ENCODE assay signal across 2 cellular contexts in the genomic region with DNA sequence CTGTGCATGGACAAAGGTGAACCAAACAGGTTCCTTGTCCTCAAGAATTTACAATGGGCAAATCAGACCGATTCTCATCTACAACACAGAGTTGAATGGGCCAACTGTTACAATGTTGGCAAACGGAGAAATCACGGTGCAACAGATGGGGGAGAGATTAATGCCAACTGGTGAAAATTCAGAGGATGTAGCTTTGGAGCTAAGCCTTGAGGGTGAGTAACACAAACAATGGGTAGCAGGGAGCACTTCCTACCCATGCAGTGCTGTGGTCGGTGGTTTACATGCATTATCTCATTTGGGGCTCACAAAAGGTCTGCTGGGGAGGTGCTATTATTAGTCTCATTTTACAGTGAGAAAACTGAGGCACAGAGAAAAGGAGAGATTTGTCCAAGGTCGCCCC.
TF ChIP-seq lines count a peak whose summit lies in the region.

No MANE protein-coding gene starts in this region.

TF ChIP-seq in HCT116, 20 proteins besides CTCF, POLR2A, EP300 and RAD21:
- TF ChIP-seq ZBTB33 (IDR thresholded peaks at IDR 0.05; ENCODE audit: extremely low read depth, insufficient replicate concordance, low read length), result no peak
- no peak for TF ChIP-seq ELF1 (IDR thresholded peaks at IDR 0.05; ENCODE audit: borderline replicate concordance, low read depth)
- TF ChIP-seq ATF3 (IDR thresholded peaks at IDR 0.05), result no peak
- TF ChIP-seq EGR1 (IDR thresholded peaks at IDR 0.05; ENCODE audit: low read depth), result no peak
- TF ChIP-seq, protein P1, sequence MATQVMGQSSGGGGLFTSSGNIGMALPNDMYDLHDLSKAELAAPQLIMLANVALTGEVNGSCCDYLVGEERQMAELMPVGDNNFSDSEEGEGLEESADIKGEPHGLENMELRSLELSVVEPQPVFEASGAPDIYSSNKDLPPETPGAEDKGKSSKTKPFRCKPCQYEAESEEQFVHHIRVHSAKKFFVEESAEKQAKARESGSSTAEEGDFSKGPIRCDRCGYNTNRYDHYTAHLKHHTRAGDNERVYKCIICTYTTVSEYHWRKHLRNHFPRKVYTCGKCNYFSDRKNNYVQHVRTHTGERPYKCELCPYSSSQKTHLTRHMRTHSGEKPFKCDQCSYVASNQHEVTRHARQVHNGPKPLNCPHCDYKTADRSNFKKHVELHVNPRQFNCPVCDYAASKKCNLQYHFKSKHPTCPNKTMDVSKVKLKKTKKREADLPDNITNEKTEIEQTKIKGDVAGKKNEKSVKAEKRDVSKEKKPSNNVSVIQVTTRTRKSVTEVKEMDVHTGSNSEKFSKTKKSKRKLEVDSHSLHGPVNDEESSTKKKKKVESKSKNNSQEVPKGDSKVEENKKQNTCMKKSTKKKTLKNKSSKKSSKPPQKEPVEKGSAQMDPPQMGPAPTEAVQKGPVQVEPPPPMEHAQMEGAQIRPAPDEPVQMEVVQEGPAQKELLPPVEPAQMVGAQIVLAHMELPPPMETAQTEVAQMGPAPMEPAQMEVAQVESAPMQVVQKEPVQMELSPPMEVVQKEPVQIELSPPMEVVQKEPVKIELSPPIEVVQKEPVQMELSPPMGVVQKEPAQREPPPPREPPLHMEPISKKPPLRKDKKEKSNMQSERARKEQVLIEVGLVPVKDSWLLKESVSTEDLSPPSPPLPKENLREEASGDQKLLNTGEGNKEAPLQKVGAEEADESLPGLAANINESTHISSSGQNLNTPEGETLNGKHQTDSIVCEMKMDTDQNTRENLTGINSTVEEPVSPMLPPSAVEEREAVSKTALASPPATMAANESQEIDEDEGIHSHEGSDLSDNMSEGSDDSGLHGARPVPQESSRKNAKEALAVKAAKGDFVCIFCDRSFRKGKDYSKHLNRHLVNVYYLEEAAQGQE (IDR thresholded peaks at IDR 0.05; ENCODE audit: low read depth), result no peak
- no peak for TF ChIP-seq FOSL1 (IDR thresholded peaks at IDR 0.05; ENCODE audit: low read depth)
- TF ChIP-seq ZNF274 (IDR thresholded peaks at IDR 0.05; ENCODE audit: low read depth, low read length), result no peak
- TF ChIP-seq SP1 (IDR thresholded peaks at IDR 0.05; ENCODE audit: low read depth), result no peak
- no peak for TF ChIP-seq TCF7L2 (IDR thresholded peaks at IDR 0.05; ENCODE audit: borderline replicate concordance, extremely low read depth, insufficient read depth, insufficient read length)
- no peak for TF ChIP-seq CEBPB (IDR thresholded peaks at IDR 0.05; ENCODE audit: low read depth)
TF ChIP-seq in HCT116: peak in this region for 0.

TF ChIP-seq in endothelial cell of umbilical vein, 7 proteins besides CTCF, POLR2A, EP300 and RAD21:
- TF ChIP-seq GATA2 (IDR thresholded peaks at IDR 0.05; ENCODE audit: insufficient read depth, insufficient read length, low read depth, low read length) (no peak), MAX (IDR thresholded peaks at IDR 0.05; ENCODE audit: insufficient read depth, insufficient read length) (no peak), JUN (IDR thresholded peaks at IDR 0.05; ENCODE audit: borderline replicate concordance, insufficient read depth, insufficient read length, low read depth) (no peak), EZH2 (IDR thresholded peaks at IDR 0.05; ENCODE audit: borderline replicate concordance, low read depth, low read length, severe bottlenecking) (no peak)
